In the genomic region with DNA sequence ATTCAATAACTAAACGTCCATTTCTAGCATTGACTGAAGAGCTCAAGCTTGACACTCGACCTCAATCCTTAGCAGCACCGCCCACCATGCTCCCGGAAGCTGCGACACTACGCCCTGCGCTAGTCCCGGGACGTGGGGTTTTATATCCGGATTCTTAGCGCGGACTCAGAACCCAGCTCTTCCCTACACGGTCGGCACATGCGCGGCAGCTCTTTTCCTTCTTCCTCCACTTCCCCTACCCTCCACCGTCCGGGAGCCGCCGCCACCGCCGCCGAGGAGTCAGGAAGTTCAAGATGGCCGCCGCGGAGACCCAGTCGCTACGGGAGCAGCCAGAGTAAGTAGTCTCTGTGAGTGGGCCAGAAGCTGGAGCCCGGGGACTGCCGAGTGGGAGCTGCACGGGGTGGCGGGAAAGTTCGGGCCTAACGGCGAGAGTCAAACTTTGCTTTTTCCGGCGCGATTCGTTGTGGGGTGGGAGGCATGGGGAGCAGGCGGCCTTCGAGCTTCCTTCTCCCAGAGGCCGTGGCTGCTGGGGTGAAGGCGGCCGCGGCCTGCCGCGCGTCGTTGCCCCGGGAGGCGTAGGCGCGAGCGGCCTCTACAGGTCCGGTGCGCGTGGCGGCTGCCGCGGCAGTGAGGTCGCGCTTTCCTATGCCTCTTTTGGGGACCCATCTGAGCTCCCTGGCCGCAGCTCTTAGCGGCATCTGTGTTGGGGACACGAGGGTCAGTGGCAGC, we compare ENCODE assay signal across 1 cellular context.
TF ChIP-seq lines count a peak whose summit lies in the region.

No MANE protein-coding gene starts in this region.

TF ChIP-seq in WTC11, 78 proteins besides CTCF, POLR2A, EP300 and RAD21 (continued from another document and continues in another):
- TF ChIP-seq, protein P1, sequence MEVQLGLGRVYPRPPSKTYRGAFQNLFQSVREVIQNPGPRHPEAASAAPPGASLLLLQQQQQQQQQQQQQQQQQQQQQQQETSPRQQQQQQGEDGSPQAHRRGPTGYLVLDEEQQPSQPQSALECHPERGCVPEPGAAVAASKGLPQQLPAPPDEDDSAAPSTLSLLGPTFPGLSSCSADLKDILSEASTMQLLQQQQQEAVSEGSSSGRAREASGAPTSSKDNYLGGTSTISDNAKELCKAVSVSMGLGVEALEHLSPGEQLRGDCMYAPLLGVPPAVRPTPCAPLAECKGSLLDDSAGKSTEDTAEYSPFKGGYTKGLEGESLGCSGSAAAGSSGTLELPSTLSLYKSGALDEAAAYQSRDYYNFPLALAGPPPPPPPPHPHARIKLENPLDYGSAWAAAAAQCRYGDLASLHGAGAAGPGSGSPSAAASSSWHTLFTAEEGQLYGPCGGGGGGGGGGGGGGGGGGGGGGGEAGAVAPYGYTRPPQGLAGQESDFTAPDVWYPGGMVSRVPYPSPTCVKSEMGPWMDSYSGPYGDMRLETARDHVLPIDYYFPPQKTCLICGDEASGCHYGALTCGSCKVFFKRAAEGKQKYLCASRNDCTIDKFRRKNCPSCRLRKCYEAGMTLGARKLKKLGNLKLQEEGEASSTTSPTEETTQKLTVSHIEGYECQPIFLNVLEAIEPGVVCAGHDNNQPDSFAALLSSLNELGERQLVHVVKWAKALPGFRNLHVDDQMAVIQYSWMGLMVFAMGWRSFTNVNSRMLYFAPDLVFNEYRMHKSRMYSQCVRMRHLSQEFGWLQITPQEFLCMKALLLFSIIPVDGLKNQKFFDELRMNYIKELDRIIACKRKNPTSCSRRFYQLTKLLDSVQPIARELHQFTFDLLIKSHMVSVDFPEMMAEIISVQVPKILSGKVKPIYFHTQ (CRISPR knock-in tag; IDR thresholded peaks at IDR 0.05): no peak
- TF ChIP-seq TEAD4 (CRISPR knock-in tag; IDR thresholded peaks at IDR 0.05) (0 out of 2 replicates have a peak, but pooled peaks have one; percentile 47), TCF7 (CRISPR knock-in tag; IDR thresholded peaks at IDR 0.05; ENCODE audit: low read depth) (no peak), ZNF423 (CRISPR knock-in tag; IDR thresholded peaks at IDR 0.05) (no peak), NFE2L1 (CRISPR knock-in tag; IDR thresholded peaks at IDR 0.05) (peak; percentile 62; the same call in 1 of the 2 replicates), MXD4 (CRISPR knock-in tag; IDR thresholded peaks at IDR 0.05; ENCODE audit: borderline replicate concordance) (no peak), FOXJ3 (CRISPR knock-in tag; IDR thresholded peaks at IDR 0.05; ENCODE audit: borderline replicate concordance) (no peak), FOXP1 (CRISPR knock-in tag; IDR thresholded peaks at IDR 0.05; ENCODE audit: borderline replicate concordance) (peak; percentile 84), SMAD4 (CRISPR knock-in tag; IDR thresholded peaks at IDR 0.05) (0 out of 2 replicates have a peak, but pooled peaks have one; percentile 46), JUN (CRISPR knock-in tag; IDR thresholded peaks at IDR 0.05) (peak; percentile 68; the same call in 1 of the 2 replicates), ZNF219 (CRISPR knock-in tag; IDR thresholded peaks at IDR 0.05; ENCODE audit: borderline replicate concordance) (0 out of 2 replicates have a peak, but pooled peaks have one; percentile 69), OVOL2 (CRISPR knock-in tag; IDR thresholded peaks at IDR 0.05; ENCODE audit: borderline replicate concordance) (no peak), ZNF416 (CRISPR knock-in tag; IDR thresholded peaks at IDR 0.05) (no peak), FOXK1 (CRISPR knock-in tag; IDR thresholded peaks at IDR 0.05) (peak; percentile 80), ZNF263 (CRISPR knock-in tag; IDR thresholded peaks at IDR 0.05; ENCODE audit: low read depth) (no peak), ELF4 (CRISPR knock-in tag; IDR thresholded peaks at IDR 0.05; ENCODE audit: low read depth) (peak; percentile 24; the same call in 1 of the 2 replicates), ZNF317 (CRISPR knock-in tag; IDR thresholded peaks at IDR 0.05; ENCODE audit: borderline replicate concordance, low read depth) (no peak), PRRX2 (CRISPR knock-in tag; IDR thresholded peaks at IDR 0.05) (no peak), NFATC4 (CRISPR knock-in tag; IDR thresholded peaks at IDR 0.05) (no peak), NR1H2 (CRISPR knock-in tag; IDR thresholded peaks at IDR 0.05) (0 out of 2 replicates have a peak, but pooled peaks have one; percentile 44), HMGA2 (CRISPR knock-in tag; IDR thresholded peaks at IDR 0.05) (no peak), NFYB (CRISPR knock-in tag; conservative IDR thresholded peaks at IDR 0.05; ENCODE audit: low read depth) (no peak), ZNF121 (CRISPR knock-in tag; IDR thresholded peaks at IDR 0.05) (no peak), ETV6 (CRISPR knock-in tag; IDR thresholded peaks at IDR 0.05) (peak; percentile 62), ZNF138 (CRISPR knock-in tag; conservative IDR thresholded peaks at IDR 0.05) (no peak)
- TF ChIP-seq, protein P2, sequence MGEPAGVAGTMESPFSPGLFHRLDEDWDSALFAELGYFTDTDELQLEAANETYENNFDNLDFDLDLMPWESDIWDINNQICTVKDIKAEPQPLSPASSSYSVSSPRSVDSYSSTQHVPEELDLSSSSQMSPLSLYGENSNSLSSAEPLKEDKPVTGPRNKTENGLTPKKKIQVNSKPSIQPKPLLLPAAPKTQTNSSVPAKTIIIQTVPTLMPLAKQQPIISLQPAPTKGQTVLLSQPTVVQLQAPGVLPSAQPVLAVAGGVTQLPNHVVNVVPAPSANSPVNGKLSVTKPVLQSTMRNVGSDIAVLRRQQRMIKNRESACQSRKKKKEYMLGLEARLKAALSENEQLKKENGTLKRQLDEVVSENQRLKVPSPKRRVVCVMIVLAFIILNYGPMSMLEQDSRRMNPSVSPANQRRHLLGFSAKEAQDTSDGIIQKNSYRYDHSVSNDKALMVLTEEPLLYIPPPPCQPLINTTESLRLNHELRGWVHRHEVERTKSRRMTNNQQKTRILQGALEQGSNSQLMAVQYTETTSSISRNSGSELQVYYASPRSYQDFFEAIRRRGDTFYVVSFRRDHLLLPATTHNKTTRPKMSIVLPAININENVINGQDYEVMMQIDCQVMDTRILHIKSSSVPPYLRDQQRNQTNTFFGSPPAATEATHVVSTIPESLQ (CRISPR knock-in tag; IDR thresholded peaks at IDR 0.05): no peak
- TF ChIP-seq, protein P3, sequence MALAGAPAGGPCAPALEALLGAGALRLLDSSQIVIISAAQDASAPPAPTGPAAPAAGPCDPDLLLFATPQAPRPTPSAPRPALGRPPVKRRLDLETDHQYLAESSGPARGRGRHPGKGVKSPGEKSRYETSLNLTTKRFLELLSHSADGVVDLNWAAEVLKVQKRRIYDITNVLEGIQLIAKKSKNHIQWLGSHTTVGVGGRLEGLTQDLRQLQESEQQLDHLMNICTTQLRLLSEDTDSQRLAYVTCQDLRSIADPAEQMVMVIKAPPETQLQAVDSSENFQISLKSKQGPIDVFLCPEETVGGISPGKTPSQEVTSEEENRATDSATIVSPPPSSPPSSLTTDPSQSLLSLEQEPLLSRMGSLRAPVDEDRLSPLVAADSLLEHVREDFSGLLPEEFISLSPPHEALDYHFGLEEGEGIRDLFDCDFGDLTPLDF (CRISPR knock-in tag; IDR thresholded peaks at IDR 0.05): no peak
- TF ChIP-seq, protein P4, sequence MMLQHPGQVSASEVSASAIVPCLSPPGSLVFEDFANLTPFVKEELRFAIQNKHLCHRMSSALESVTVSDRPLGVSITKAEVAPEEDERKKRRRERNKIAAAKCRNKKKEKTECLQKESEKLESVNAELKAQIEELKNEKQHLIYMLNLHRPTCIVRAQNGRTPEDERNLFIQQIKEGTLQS (CRISPR knock-in tag; conservative IDR thresholded peaks at IDR 0.05): no peak
- TF ChIP-seq, protein P5, sequence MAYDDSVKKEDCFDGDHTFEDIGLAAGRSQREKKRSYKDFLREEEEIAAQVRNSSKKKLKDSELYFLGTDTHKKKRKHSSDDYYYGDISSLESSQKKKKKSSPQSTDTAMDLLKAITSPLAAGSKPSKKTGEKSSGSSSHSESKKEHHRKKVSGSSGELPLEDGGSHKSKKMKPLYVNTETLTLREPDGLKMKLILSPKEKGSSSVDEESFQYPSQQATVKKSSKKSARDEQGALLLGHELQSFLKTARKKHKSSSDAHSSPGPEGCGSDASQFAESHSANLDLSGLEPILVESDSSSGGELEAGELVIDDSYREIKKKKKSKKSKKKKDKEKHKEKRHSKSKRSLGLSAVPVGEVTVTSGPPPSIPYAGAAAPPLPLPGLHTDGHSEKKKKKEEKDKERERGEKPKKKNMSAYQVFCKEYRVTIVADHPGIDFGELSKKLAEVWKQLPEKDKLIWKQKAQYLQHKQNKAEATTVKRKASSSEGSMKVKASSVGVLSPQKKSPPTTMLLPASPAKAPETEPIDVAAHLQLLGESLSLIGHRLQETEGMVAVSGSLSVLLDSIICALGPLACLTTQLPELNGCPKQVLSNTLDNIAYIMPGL (CRISPR knock-in tag; IDR thresholded peaks at IDR 0.05): peak; percentile 87
- TF ChIP-seq, protein P6, sequence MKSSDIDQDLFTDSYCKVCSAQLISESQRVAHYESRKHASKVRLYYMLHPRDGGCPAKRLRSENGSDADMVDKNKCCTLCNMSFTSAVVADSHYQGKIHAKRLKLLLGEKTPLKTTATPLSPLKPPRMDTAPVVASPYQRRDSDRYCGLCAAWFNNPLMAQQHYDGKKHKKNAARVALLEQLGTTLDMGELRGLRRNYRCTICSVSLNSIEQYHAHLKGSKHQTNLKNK (CRISPR knock-in tag; IDR thresholded peaks at IDR 0.05): no peak
- TF ChIP-seq, protein P7, sequence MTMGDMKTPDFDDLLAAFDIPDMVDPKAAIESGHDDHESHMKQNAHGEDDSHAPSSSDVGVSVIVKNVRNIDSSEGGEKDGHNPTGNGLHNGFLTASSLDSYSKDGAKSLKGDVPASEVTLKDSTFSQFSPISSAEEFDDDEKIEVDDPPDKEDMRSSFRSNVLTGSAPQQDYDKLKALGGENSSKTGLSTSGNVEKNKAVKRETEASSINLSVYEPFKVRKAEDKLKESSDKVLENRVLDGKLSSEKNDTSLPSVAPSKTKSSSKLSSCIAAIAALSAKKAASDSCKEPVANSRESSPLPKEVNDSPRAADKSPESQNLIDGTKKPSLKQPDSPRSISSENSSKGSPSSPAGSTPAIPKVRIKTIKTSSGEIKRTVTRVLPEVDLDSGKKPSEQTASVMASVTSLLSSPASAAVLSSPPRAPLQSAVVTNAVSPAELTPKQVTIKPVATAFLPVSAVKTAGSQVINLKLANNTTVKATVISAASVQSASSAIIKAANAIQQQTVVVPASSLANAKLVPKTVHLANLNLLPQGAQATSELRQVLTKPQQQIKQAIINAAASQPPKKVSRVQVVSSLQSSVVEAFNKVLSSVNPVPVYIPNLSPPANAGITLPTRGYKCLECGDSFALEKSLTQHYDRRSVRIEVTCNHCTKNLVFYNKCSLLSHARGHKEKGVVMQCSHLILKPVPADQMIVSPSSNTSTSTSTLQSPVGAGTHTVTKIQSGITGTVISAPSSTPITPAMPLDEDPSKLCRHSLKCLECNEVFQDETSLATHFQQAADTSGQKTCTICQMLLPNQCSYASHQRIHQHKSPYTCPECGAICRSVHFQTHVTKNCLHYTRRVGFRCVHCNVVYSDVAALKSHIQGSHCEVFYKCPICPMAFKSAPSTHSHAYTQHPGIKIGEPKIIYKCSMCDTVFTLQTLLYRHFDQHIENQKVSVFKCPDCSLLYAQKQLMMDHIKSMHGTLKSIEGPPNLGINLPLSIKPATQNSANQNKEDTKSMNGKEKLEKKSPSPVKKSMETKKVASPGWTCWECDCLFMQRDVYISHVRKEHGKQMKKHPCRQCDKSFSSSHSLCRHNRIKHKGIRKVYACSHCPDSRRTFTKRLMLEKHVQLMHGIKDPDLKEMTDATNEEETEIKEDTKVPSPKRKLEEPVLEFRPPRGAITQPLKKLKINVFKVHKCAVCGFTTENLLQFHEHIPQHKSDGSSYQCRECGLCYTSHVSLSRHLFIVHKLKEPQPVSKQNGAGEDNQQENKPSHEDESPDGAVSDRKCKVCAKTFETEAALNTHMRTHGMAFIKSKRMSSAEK (CRISPR knock-in tag; IDR thresholded peaks at IDR 0.05; ENCODE audit: borderline replicate concordance): no peak
- TF ChIP-seq, protein P8, sequence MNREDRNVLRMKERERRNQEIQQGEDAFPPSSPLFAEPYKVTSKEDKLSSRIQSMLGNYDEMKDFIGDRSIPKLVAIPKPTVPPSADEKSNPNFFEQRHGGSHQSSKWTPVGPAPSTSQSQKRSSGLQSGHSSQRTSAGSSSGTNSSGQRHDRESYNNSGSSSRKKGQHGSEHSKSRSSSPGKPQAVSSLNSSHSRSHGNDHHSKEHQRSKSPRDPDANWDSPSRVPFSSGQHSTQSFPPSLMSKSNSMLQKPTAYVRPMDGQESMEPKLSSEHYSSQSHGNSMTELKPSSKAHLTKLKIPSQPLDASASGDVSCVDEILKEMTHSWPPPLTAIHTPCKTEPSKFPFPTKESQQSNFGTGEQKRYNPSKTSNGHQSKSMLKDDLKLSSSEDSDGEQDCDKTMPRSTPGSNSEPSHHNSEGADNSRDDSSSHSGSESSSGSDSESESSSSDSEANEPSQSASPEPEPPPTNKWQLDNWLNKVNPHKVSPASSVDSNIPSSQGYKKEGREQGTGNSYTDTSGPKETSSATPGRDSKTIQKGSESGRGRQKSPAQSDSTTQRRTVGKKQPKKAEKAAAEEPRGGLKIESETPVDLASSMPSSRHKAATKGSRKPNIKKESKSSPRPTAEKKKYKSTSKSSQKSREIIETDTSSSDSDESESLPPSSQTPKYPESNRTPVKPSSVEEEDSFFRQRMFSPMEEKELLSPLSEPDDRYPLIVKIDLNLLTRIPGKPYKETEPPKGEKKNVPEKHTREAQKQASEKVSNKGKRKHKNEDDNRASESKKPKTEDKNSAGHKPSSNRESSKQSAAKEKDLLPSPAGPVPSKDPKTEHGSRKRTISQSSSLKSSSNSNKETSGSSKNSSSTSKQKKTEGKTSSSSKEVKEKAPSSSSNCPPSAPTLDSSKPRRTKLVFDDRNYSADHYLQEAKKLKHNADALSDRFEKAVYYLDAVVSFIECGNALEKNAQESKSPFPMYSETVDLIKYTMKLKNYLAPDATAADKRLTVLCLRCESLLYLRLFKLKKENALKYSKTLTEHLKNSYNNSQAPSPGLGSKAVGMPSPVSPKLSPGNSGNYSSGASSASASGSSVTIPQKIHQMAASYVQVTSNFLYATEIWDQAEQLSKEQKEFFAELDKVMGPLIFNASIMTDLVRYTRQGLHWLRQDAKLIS (CRISPR knock-in tag; IDR thresholded peaks at IDR 0.05; ENCODE audit: borderline replicate concordance): no peak
- TF ChIP-seq, protein P9, sequence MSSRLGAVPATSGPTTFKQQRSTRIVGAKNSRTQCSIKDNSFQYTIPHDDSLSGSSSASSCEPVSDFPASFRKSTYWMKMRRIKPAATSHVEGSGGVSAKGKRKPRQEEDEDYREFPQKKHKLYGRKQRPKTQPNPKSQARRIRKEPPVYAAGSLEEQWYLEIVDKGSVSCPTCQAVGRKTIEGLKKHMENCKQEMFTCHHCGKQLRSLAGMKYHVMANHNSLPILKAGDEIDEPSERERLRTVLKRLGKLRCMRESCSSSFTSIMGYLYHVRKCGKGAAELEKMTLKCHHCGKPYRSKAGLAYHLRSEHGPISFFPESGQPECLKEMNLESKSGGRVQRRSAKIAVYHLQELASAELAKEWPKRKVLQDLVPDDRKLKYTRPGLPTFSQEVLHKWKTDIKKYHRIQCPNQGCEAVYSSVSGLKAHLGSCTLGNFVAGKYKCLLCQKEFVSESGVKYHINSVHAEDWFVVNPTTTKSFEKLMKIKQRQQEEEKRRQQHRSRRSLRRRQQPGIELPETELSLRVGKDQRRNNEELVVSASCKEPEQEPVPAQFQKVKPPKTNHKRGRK (CRISPR knock-in tag; IDR thresholded peaks at IDR 0.05; ENCODE audit: borderline replicate concordance): no peak
